36 cellular contexts compared by ENCODE assay signal in genomic region chr16:49416276-49416675, GRCh38. TPM values are rescaled to one million over a fixed set of nuclear protein-coding genes. Genes with fewer than 3 reads are reported as not detected.
"Had no signal": no experiment of that assay in that cellular context is flagged by ENCODE, and none has a peak within 500 bp of the region (broad histone marks: within the 10 kb centered on the region; RNA-seq: fewer than 3 reads in every experiment).

No MANE protein-coding gene starts in this region.

- H3K9me3 Mint-ChIP-seq: stimulated activated effector memory CD8-positive, alpha-beta T cell treated with anti-CD3 and anti-CD28 coated beads, Interleukin-12 subunit alpha, Interleukin-12 subunit beta, amount 100 ng/mL, for 72 hours; stimulated activated naive B cell treated with anti-CD40 and anti-IgM and Interleukin-4, amounts not matched to agents 10 μg/mL and 1 μg/mL and 100 μg/mL, for 72 hours; stimulated activated naive CD8-positive, alpha-beta T cell treated with anti-CD3 and anti-CD28 coated beads, Interleukin-15, Interleukin-2, amounts not matched to agents 100 ng/mL and 50 ng/mL, for 24 hours had no signal

- H3K4me1 ChIP-seq: pancreas, prostate gland, thyroid gland, tibial nerve, upper lobe of left lung, vagina had no signal

- H3K27me3 Mint-ChIP-seq: stimulated activated naive CD8-positive, alpha-beta T cell treated with anti-CD3 and anti-CD28 coated beads, Interleukin-15, Interleukin-2, amounts not matched to agents 100 ng/mL and 50 ng/mL, for 24 hours had no signal

- H3K4me3 Mint-ChIP-seq: naive B cell; naive thymus-derived CD8-positive, alpha-beta T cell; nephron progenitor cell; neural crest cell; stimulated activated effector memory CD8-positive, alpha-beta T cell treated with anti-CD3 and anti-CD28 coated beads, Interleukin-12 subunit alpha, Interleukin-12 subunit beta, amount 100 ng/mL, for 72 hours; stimulated activated naive B cell treated with anti-CD40 and anti-IgM and Interleukin-4, amounts not matched to agents 10 μg/mL and 1 μg/mL and 100 μg/mL, for 72 hours; stimulated activated naive CD8-positive, alpha-beta T cell treated with anti-CD3 and anti-CD28 coated beads, Interleukin-15, Interleukin-2, amounts not matched to agents 100 ng/mL and 50 ng/mL, for 24 hours had no signal

- H3K27ac Mint-ChIP-seq: naive B cell; naive thymus-derived CD8-positive, alpha-beta T cell; nephron progenitor cell; stimulated activated effector memory CD8-positive, alpha-beta T cell treated with anti-CD3 and anti-CD28 coated beads, Interleukin-12 subunit alpha, Interleukin-12 subunit beta, amount 100 ng/mL, for 72 hours; stimulated activated naive B cell treated with anti-CD40 and anti-IgM and Interleukin-4, amounts not matched to agents 10 μg/mL and 1 μg/mL and 100 μg/mL, for 72 hours; stimulated activated naive CD8-positive, alpha-beta T cell treated with anti-CD3 and anti-CD28 coated beads, Interleukin-15, Interleukin-2, amounts not matched to agents 100 ng/mL and 50 ng/mL, for 24 hours had no signal

- ATAC-seq: naive thymus-derived CD8-positive, alpha-beta T cell; pancreas; right cardiac atrium; sciatic nerve; stimulated activated effector memory CD8-positive, alpha-beta T cell treated with anti-CD3 and anti-CD28 coated beads, Interleukin-12 subunit alpha, Interleukin-12 subunit beta, amount 100 ng/mL, for 72 hours; stimulated activated naive B cell treated with anti-CD40 and anti-IgM and Interleukin-4, amounts not matched to agents 10 μg/mL and 1 μg/mL and 100 μg/mL, for 72 hours had no signal

- H3K4me3 ChIP-seq: pancreas, prostate gland, skin epidermis, smooth muscle cell, stomach, thoracic aorta, thyroid gland, tibial nerve, upper lobe of left lung, vagina had no signal

- FAIRE-seq: pancreas, urothelium cell line had no signal

- H3K27ac ChIP-seq: neutrophil, pancreas, prostate gland, skin epidermis, stomach, thoracic aorta, thyroid gland, tibial nerve, upper lobe of left lung, vagina had no signal

- H3K27me3 ChIP-seq: neutrophil, pancreas, thyroid gland, tibial nerve, upper lobe of left lung, vagina had no signal

- H3K36me3 ChIP-seq: neutrophil, pancreas, prostate gland, stomach, thoracic aorta, thyroid gland, tibial nerve, upper lobe of left lung, vagina had no signal

- DNase-seq: naive B cell; naive thymus-derived CD8-positive, alpha-beta T cell; nephron progenitor cell; nucleus accumbens; pancreas; right cardiac atrium; stimulated activated CD4-positive, alpha-beta T cell treated with anti-CD3 and anti-CD28 coated beads, Interleukin-15, amount 100 ng/mL, for 24 hours; stimulated activated CD4-positive, alpha-beta T cell treated with anti-CD3 and anti-CD28 coated beads, Interleukin-2, amount 100 ng/mL, for 24 hours; stimulated activated CD4-positive, alpha-beta T cell treated with anti-CD3 and anti-CD28 coated beads, Interleukin-2, amount 100 ng/mL, for 48 hours; stimulated activated CD4-positive, alpha-beta T cell treated with anti-CD3 and anti-CD28 coated beads, Interleukin-4, amount 100 ng/mL, for 24 hours; stimulated activated naive B cell treated with anti-CD40 and anti-IgM and Interleukin-4, amounts not matched to agents 10 μg/mL and 1 μg/mL and 100 μg/mL, for 72 hours; stimulated activated naive CD4-positive, alpha-beta T cell treated with Interleukin-2 at 50 U/mL for 16 hours; stomach; thyroid gland; trophoblast cell had no signal

- H3K36me3 Mint-ChIP-seq: naive B cell; naive thymus-derived CD8-positive, alpha-beta T cell; stimulated activated effector memory CD8-positive, alpha-beta T cell treated with anti-CD3 and anti-CD28 coated beads, Interleukin-12 subunit alpha, Interleukin-12 subunit beta, amount 100 ng/mL, for 72 hours; stimulated activated naive B cell treated with anti-CD40 and anti-IgM and Interleukin-4, amounts not matched to agents 10 μg/mL and 1 μg/mL and 100 μg/mL, for 72 hours had no signal

- H3K4me1 Mint-ChIP-seq: naive B cell; stimulated activated naive B cell treated with anti-CD40 and anti-IgM and Interleukin-4, amounts not matched to agents 10 μg/mL and 1 μg/mL and 100 μg/mL, for 72 hours had no signal

- H3K4me2 ChIP-seq: smooth muscle cell had no signal

- H3K9me3 ChIP-seq: neutrophil, pancreas, prostate gland, stomach, thoracic aorta, thyroid gland, tibial nerve, upper lobe of left lung, vagina had no signal

RNA-seq across cellular contexts. Expression of gene C16orf78, which starts 42.7 kb away (rescaled TPM):
- total RNA-seq: myocyte; naive thymus-derived CD8-positive, alpha-beta T cell; neural crest cell; omental fat pad; osteocyte; pancreas; posterior vena cava; prostate gland; pulmonary artery endothelial cell; right cardiac atrium; sciatic nerve; smooth muscle cell; stomach; subcutaneous adipose tissue; temporal lobe; thoracic aorta; thyroid gland; tibial nerve; upper lobe of left lung; ureter; vagina had no signal
- polyA plus RNA-seq: naive thymus-derived CD8-positive, alpha-beta T cell; pancreas; right cardiac atrium; smooth muscle cell; stomach had no signal
